In genomic region chr6:14396826-14397517, GRCh38 we compare ENCODE assay signal across 9 cellular contexts.
DNase-seq lines count a peak whose midpoint lies in the region; ATAC-seq and TF ChIP-seq lines count a peak whose summit lies in the region.
"Had no signal": no experiment of that assay in that cellular context is flagged by ENCODE, and none has a peak within 500 bp of the region (broad histone marks: within the 10 kb centered on the region; RNA-seq: fewer than 3 reads in every experiment).

No MANE protein-coding gene starts in this region.

- H3K36me3 Mint-ChIP-seq in naive B cell, result peaks cover 0 to 12% of the 10 kb centered on the region in 2 donors

- ATAC-seq in DND-41 (ENCODE audit: insufficient read depth, low read depth), result no peak
- ATAC-seq in HG02763 (IDR thresholded peaks at IDR 0.05; ENCODE audit: unreplicated experiment), result peak; percentile 50
- no peak for ATAC-seq in body of pancreas
- peak; percentile 63 to 82 for ATAC-seq in naive B cell (ENCODE audit: low read depth in 2 of 2)
- ATAC-seq in HG03457 (IDR thresholded peaks at IDR 0.05; ENCODE audit: unreplicated experiment), result no peak

- H3K9me3 ChIP-seq in DND-41 (ENCODE audit: insufficient read depth, low read length, severe bottlenecking), result peaks cover 3% of the 10 kb centered on the region
- no peaks in the 10 kb centered on the region for H3K9me3 ChIP-seq in body of pancreas
- H3K9me3 ChIP-seq in ovary, result no peaks in the 10 kb centered on the region

- H3K9me3 Mint-ChIP-seq in naive B cell, result peaks cover 0 to 4% (median 0%) of the 10 kb centered on the region in 7 donors
- H3K9me3 Mint-ChIP-seq: nephron had no signal

- peaks cover 29 to 37% (median 34%) of the 10 kb centered on the region in 3 donors for H3K4me1 Mint-ChIP-seq in naive B cell

- no peak overlapping the region for H3K9ac ChIP-seq in DND-41 (ENCODE audit: low read depth, low read length)

- H3K36me3 ChIP-seq in DND-41 (ENCODE audit: insufficient read depth, low read length) (no peaks in the 10 kb centered on the region), body of pancreas (replicated peaks in 1 of 2; ENCODE audit: insufficient read depth in 1 of 2, low read depth in 2 of 2) (no peaks in the 10 kb centered on the region), ovary (no peaks in the 10 kb centered on the region)

- no peak overlapping the region for H2AFZ ChIP-seq in DND-41 (ENCODE audit: low read depth, low read length)

- H4K20me1 ChIP-seq in DND-41 (ENCODE audit: insufficient read depth, low read length), result no peaks in the 10 kb centered on the region

- DNase-seq in DND-41 (no peak), body of pancreas (peak in 3 of 4 donors; percentile 16 to 50 (median 21)), naive B cell (peak; percentile 35), NCI-H2081 (lab: John Stamatoyannopoulos, UW) (no peak), NK-92 (lab: John Stamatoyannopoulos, UW; ENCODE audit: unreplicated experiment) (no peak), ovary (no peak)

- H3K27ac ChIP-seq in DND-41 (ENCODE audit: low read length) (no peak overlapping the region), body of pancreas (no peak overlapping the region), ovary (no peak overlapping the region)

- no peak overlapping the region for H3K4me2 ChIP-seq in DND-41 (ENCODE audit: insufficient read depth, low read length)

- TF ChIP-seq EP300 in ovary (IDR thresholded peaks at IDR 0.05), result no peak

- H3K4me3 Mint-ChIP-seq in naive B cell, result peak overlapping the region; percentile 53 to 81 (median 72)
- H3K4me3 Mint-ChIP-seq: nephron had no signal

- intact Hi-C loops in body of pancreas (cut with DNase I), result no loop called here
- intact Hi-C loops in ovary (cut with DNase I), result no loop called here

- no peaks in the 10 kb centered on the region for H3K4me1 ChIP-seq in DND-41 (ENCODE audit: insufficient read depth, low read length)
- H3K4me1 ChIP-seq in body of pancreas, result no peaks in the 10 kb centered on the region
- no peaks in the 10 kb centered on the region for H3K4me1 ChIP-seq in ovary (ENCODE audit: insufficient read depth)

- no peaks in the 10 kb centered on the region for H3K79me2 ChIP-seq in DND-41 (ENCODE audit: insufficient read depth, low read length)

- TF ChIP-seq POLR2A in body of pancreas (IDR thresholded peaks at IDR 0.05), result no peak
- no peak for TF ChIP-seq POLR2A in ovary (IDR thresholded peaks at IDR 0.05)

- H3K27me3 ChIP-seq in DND-41 (ENCODE audit: insufficient read depth, low read length, poor library complexity), result no peaks in the 10 kb centered on the region
- no peaks in the 10 kb centered on the region for H3K27me3 ChIP-seq in body of pancreas
- H3K27me3 ChIP-seq in ovary, result no peaks in the 10 kb centered on the region

- 21 to 27% methylated on average over 12 of the region's 12 CpGs for WGBS in body of pancreas, 2 donors
- 54 to 55% (median 54%) methylated on average over 12 of the region's 12 CpGs for WGBS in ovary, 3 donors

- peak; percentile 45 for TF ChIP-seq CTCF in DND-41 (IDR thresholded peaks at IDR 0.05; ENCODE audit: borderline replicate concordance, extremely low read depth, low read length, poor library complexity, severe bottlenecking)
- TF ChIP-seq CTCF in body of pancreas (IDR thresholded peaks at IDR 0.05), result peak in 2 of 7 experiments; percentile 24 to 39
- no peak for TF ChIP-seq CTCF in ovary (IDR thresholded peaks at IDR 0.05)

- H3K27me3 Mint-ChIP-seq in naive B cell, result no peaks in the 10 kb centered on the region

- peak overlapping the region in 4 of 6 donors; percentile 34 to 72 (median 54) for H3K27ac Mint-ChIP-seq in naive B cell

- H3K4me3 ChIP-seq in DND-41 (ENCODE audit: low read depth in 1 of 2, low read length in 2 of 2), result no peak overlapping the region
- no peak overlapping the region for H3K4me3 ChIP-seq in body of pancreas
- no peak overlapping the region for H3K4me3 ChIP-seq in ovary

Comparison
In these comparisons a context has a peak if more than half of its experiments do, and no peak if none do; other contexts are left out.
1. ATAC-seq: peak in HG02763 (single experiment) and naive B cell (2 of 2); none in DND-41 (single experiment), body of pancreas (single experiment) and HG03457 (single experiment).
2. DNase-seq: peak in body of pancreas (3 of 4) and naive B cell (single experiment); none in DND-41 (single experiment), NCI-H2081 (0 of 2), NK-92 (single experiment) and ovary (0 of 5).